ENCODE assay signal across 8 cellular contexts in the genomic region with DNA sequence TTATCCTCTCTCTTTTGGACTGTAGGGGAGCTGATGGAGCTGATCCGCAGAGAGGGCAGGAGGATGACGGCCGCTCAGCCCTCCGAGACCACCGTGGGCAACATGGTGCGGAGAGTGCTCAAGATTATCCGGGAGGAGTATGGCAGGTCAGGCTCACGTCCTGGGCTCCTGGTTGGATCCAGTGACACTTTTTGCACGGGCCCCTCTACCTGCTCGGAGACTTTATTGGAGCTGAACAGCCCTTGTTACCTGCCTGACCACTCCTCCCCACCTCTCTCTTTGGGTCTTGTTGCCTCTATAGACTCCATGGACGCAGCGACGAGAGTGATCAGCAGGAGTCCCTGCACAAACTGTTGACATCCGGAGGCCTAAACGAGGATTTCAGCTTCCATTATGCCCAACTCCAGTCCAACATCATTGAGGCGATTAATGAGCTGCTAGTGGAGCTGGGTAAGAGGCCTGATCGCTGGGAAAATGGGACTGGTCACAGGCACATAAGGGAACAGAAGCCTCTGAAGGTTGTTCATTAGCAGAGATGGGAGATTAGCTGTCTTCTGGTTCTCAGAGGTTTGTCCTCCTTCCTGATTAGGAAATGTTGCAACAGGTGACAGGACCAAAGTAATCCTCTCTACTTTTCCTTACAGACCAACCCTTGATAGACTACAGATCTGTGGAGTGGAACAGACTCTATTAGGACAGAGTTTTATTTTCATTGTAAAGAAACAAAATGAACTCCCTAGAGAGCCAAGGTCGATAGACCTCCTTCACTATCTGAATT. TPM values are rescaled to one million over a fixed set of nuclear protein-coding genes. Genes with fewer than 3 reads are reported as not detected.
A peak's percentile ranks its signal among the peaks of the same experiment; 100 is the strongest.
DNase-seq lines count a peak whose midpoint lies in the region; ATAC-seq and TF ChIP-seq lines count a peak whose summit lies in the region.

No MANE protein-coding gene starts in this region.

- peaks cover 11% of the 10 kb centered on the region for H3F3A ChIP-seq in SK-N-SH (replicated peaks; ENCODE audit: insufficient read depth)

- TF ChIP-seq CTCF in SK-N-SH (IDR thresholded peaks at IDR 0.05) (no peak), esophagus muscularis mucosa (IDR thresholded peaks at IDR 0.05) (no peak), psoas muscle (IDR thresholded peaks at IDR 0.05) (no peak)

- H3K9me3 ChIP-seq in SK-N-SH (no peaks in the 10 kb centered on the region), esophagus muscularis mucosa (no peaks in the 10 kb centered on the region), psoas muscle (peaks cover 10% of the 10 kb centered on the region)

- H3K4me1 ChIP-seq in SK-N-SH (ENCODE audit: control insufficient read depth in 1 of 2, insufficient read depth in 2 of 2, low read depth in 1 of 2, low read length in 1 of 2) (peaks cover 7 to 18% of the 10 kb centered on the region in 2 experiments; a peak in 3 of 4 replicates), esophagus muscularis mucosa (peaks cover 15 to 34% (median 25%) of the 10 kb centered on the region in 4 donors), psoas muscle (peaks cover 16% of the 10 kb centered on the region)

- H4K20me1 ChIP-seq in SK-N-SH (ENCODE audit: insufficient read depth): no peaks in the 10 kb centered on the region

- H2AFZ ChIP-seq in SK-N-SH (ENCODE audit: low read depth): peak overlapping the region; percentile 70; the same call in 1 of the 2 replicates

- peak overlapping the region; percentile 77 for H3K9ac ChIP-seq in SK-N-SH

- TF ChIP-seq RAD21 in SK-N-SH (IDR thresholded peaks at IDR 0.05; ENCODE audit: low read length): no peak

- H3K27me3 ChIP-seq in SK-N-SH (ENCODE audit: insufficient read depth): no peaks in the 10 kb centered on the region
- H3K27me3 ChIP-seq in esophagus muscularis mucosa: no peaks in the 10 kb centered on the region
- no peaks in the 10 kb centered on the region for H3K27me3 ChIP-seq in psoas muscle (ENCODE audit: insufficient read depth in 3 of 3, low read length in 2 of 3)

- no peaks in the 10 kb centered on the region for H3K9me2 ChIP-seq in SK-N-SH

- no peak for TF ChIP-seq POLR2A in esophagus muscularis mucosa (IDR thresholded peaks at IDR 0.05; ENCODE audit: low read depth)

- intact Hi-C loops in esophagus muscularis mucosa (cut with DNase I): loop anchor here (5.0 to 10.0 kb wide), 2 partner anchors 56 to 81 kb away; no protein-coding TSS in a partner anchor
- intact Hi-C loops in psoas muscle (cut with DNase I): loop anchor here (5.0 to 10.0 kb wide), 2 partner anchors 56 to 61 kb away; a partner anchor contains a TSS

- no peak for TF ChIP-seq EP300 in SK-N-SH (IDR thresholded peaks at IDR 0.05; ENCODE audit: borderline replicate concordance in 1 of 2, low read depth in 1 of 2, low read length in 1 of 2)
- no peak for TF ChIP-seq EP300 in esophagus muscularis mucosa (IDR thresholded peaks at IDR 0.05)

- peak overlapping the region; percentile 93 for H3K4me2 ChIP-seq in SK-N-SH

- H3K27ac ChIP-seq in SK-N-SH (ENCODE audit: low read depth in 2 of 2, low read length in 1 of 2) (peak overlapping the region; percentile 59 to 87; a peak in 3 of 4 replicates), esophagus muscularis mucosa (replicated peaks in 1 of 4) (peak overlapping the region; percentile 81 to 87 (median 82)), psoas muscle (peak overlapping the region; percentile 92)

- POLR2A ChIA-PET in SK-N-SH (lab: Yijun Ruan, JAX): interaction anchor here (0.6 to 1.2 kb wide), 4 partner anchors 11 to 68 kb away, joined by 3 to 5 read pairs (median 4); a partner anchor contains a TSS

- ATAC-seq in GM19395 (IDR thresholded peaks at IDR 0.05; ENCODE audit: unreplicated experiment): peak; percentile 3
- ATAC-seq in psoas muscle: peak in 3 of 4 donors; percentile 0 to 6 (median 4)

- H3K36me3 ChIP-seq in SK-N-SH (replicated peaks in 1 of 2; ENCODE audit: control insufficient read depth in 1 of 2, insufficient read depth in 2 of 2, low read length in 1 of 2) (peaks cover 36 to 38% of the 10 kb centered on the region in 2 experiments), esophagus muscularis mucosa (peaks cover 15 to 39% (median 37%) of the 10 kb centered on the region in 4 donors), psoas muscle (ENCODE audit: insufficient read depth in 1 of 2, low read depth in 1 of 2) (peaks cover 9 to 47% of the 10 kb centered on the region in 2 donors)

- CTCF ChIA-PET in SK-N-SH (lab: Yijun Ruan, JAX): interaction anchor here (0.6 to 5.6 kb wide), 13 partner anchors 10 to 501 kb away, joined by 3 to 44 read pairs (median 5); no protein-coding TSS in a partner anchor

- DNase-seq in SK-N-SH: no peak
- DNase-seq in esophagus muscularis mucosa (ENCODE audit: extremely low spot score): no peak
- no peak for DNase-seq in psoas muscle
- DNase-seq in DMS153 treated with DMSO at 0.1 percent for 48 hours (lab: John Stamatoyannopoulos, UW; ENCODE audit: unreplicated experiment): no peak
- DNase-seq in T-helper 9 cell: no peak
- DNase-seq in NCI-H1694 (lab: John Stamatoyannopoulos, UW): no peak
- DNase-seq in NCI-H510A treated with DMSO at 0.1 percent for 48 hours (lab: John Stamatoyannopoulos, UW): no peak

- H3K79me2 ChIP-seq in SK-N-SH (ENCODE audit: insufficient read depth): peaks cover 34% of the 10 kb centered on the region

- 2% methylated on average over 15 of the region's 18 CpGs for WGBS in SK-N-SH (ENCODE audit: low lambda C conversion rate)
- 16% methylated on average over 10 of the region's 18 CpGs for WGBS in esophagus muscularis mucosa
- 7 to 10% (median 9%) methylated on average over 18 of the region's 18 CpGs for WGBS in psoas muscle, 3 donors

- H3K4me3 ChIP-seq in SK-N-SH (ENCODE audit: low read depth in 2 of 2, low read length in 1 of 2) (peak overlapping the region; percentile 86 to 96), esophagus muscularis mucosa (peak overlapping the region; percentile 77 to 92 (median 82)), psoas muscle (peak overlapping the region; percentile 92)

TF ChIP-seq in SK-N-SH, 30 proteins besides CTCF, POLR2A, EP300 and RAD21:
- TF ChIP-seq, protein P1, sequence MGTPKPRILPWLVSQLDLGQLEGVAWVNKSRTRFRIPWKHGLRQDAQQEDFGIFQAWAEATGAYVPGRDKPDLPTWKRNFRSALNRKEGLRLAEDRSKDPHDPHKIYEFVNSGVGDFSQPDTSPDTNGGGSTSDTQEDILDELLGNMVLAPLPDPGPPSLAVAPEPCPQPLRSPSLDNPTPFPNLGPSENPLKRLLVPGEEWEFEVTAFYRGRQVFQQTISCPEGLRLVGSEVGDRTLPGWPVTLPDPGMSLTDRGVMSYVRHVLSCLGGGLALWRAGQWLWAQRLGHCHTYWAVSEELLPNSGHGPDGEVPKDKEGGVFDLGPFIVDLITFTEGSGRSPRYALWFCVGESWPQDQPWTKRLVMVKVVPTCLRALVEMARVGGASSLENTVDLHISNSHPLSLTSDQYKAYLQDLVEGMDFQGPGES (IDR thresholded peaks at IDR 0.05; ENCODE audit: low read depth, low read length): no peak
- TF ChIP-seq POLR2AphosphoS5 (IDR thresholded peaks at IDR 0.05; ENCODE audit: low read depth, low read length) (no peak), JUND (IDR thresholded peaks at IDR 0.05) (no peak), NFIC (IDR thresholded peaks at IDR 0.05; ENCODE audit: borderline replicate concordance) (no peak), FOXJ3 (CRISPR knock-in tag; IDR thresholded peaks at IDR 0.05) (no peak), RXRA (IDR thresholded peaks at IDR 0.05; ENCODE audit: borderline replicate concordance, low read depth) (no peak), SIN3A (IDR thresholded peaks at IDR 0.05; ENCODE audit: borderline replicate concordance, low read depth, low read length) (no peak)
- TF ChIP-seq, protein P2, sequence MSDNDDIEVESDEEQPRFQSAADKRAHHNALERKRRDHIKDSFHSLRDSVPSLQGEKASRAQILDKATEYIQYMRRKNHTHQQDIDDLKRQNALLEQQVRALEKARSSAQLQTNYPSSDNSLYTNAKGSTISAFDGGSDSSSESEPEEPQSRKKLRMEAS (IDR thresholded peaks at IDR 0.05; ENCODE audit: low read depth): no peak
- TF ChIP-seq, protein P3, sequence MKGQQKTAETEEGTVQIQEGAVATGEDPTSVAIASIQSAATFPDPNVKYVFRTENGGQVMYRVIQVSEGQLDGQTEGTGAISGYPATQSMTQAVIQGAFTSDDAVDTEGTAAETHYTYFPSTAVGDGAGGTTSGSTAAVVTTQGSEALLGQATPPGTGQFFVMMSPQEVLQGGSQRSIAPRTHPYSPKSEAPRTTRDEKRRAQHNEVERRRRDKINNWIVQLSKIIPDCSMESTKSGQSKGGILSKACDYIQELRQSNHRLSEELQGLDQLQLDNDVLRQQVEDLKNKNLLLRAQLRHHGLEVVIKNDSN (IDR thresholded peaks at IDR 0.05; ENCODE audit: borderline replicate concordance, low read depth): no peak
TF ChIP-seq in SK-N-SH: peak in this region for 0.

RNA-seq across cellular contexts. Expression of a gene that starts 0.7 kb away (rescaled TPM):
- polyA plus RNA-seq in SK-N-SH (2012; rRNA removed): 111 and 125 TPM in 2 replicates
- polyA plus RNA-seq in SK-N-SH (2012; cell fraction: cytosol; rRNA removed): 96.3 and 101 TPM in 2 replicates
- 86.6 and 105 TPM in 2 replicates for polyA plus RNA-seq in SK-N-SH (2012; cell fraction: nucleus; rRNA removed)
- total RNA-seq in esophagus muscularis mucosa: 10 to 100 TPM; 23.3 to 58.0 (median 45.9) TPM
- total RNA-seq in psoas muscle: 10 to 100 TPM; 44.5 to 68.9 (median 54.6) TPM
- polyA plus RNA-seq in psoas muscle: 10 to 100 TPM; 64.4 to 91.9 (median 74.8) TPM

RNA-seq across cellular contexts. Expression of a gene that starts 47.8 kb away (rescaled TPM):
- polyA plus RNA-seq in SK-N-SH (2012; rRNA removed): 3.8 and 4.7 TPM in 2 replicates
- 2.9 and 3.8 TPM in 2 replicates for polyA plus RNA-seq in SK-N-SH (2012; cell fraction: cytosol; rRNA removed)
- polyA plus RNA-seq in SK-N-SH (2012; cell fraction: nucleus; rRNA removed): 12.6 and 15.9 TPM in 2 replicates
- total RNA-seq in esophagus muscularis mucosa: 10 to 100 TPM; 24.5 to 40.7 (median 32.9) TPM
- total RNA-seq in psoas muscle: 10 to 100 TPM; 12.5 to 24.1 (median 17.2) TPM
- polyA plus RNA-seq in psoas muscle: 10 to 100 TPM in 1 of 3 donors, 1 to 10 TPM in 2; 7.9 to 15.7 (median 10.0) TPM

RNA-seq across cellular contexts. Expression of a gene that starts 48.0 kb away (rescaled TPM):
- polyA plus RNA-seq in SK-N-SH (2012; rRNA removed) (2.3 and 4.4 TPM in 2 replicates), psoas muscle (1 to 10 TPM; 2.5 to 9.2 (median 2.6) TPM)
- 2.0 and 3.5 TPM in 2 replicates for polyA plus RNA-seq in SK-N-SH (2012; cell fraction: cytosol; rRNA removed)
- 2.6 and 3.5 TPM in 2 replicates for polyA plus RNA-seq in SK-N-SH (2012; cell fraction: nucleus; rRNA removed)
- total RNA-seq in esophagus muscularis mucosa (10 to 100 TPM; 16.7 to 69.6 (median 18.4) TPM), psoas muscle (1 to 10 TPM; 4.1 to 9.8 (median 8.1) TPM)
